ENCODE assay signal across 9 cellular contexts in the genomic region with DNA sequence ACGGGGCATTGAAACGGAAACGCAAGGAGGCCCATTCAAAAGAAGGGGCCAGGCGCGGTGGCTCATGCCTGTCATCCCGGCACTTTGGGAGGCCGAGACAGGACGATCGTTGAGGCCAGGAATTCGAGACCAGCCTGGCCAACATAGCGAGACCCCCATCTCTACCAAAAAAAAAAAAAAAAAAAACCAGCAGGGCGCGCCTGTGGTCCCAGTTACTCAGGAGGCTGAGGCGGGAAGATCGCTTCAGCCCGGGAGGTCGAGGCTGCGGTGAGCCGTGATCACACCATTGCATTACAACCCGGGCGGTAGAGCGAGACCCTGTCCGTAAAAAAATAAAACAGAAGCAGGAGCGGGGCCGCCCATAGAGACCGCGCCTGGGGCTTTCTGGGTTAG. TPM values are rescaled to one million over a fixed set of nuclear protein-coding genes. Genes with fewer than 3 reads are reported as not detected.
DNase-seq lines count a peak whose midpoint lies in the region; ATAC-seq, FAIRE-seq and TF ChIP-seq lines count a peak whose summit lies in the region.
"Had no signal": no experiment of that assay in that cellular context is flagged by ENCODE, and none has a peak within 500 bp of the region (broad histone marks: within the 10 kb centered on the region; RNA-seq: fewer than 3 reads in every experiment).

No MANE protein-coding gene starts in this region.

- H3K9ac ChIP-seq in NT2/D1 (ENCODE audit: insufficient read length, low read depth), result peak overlapping the region; percentile 95

- WGBS in esophagus muscularis mucosa, result 25% methylated on average over 27 of the region's 27 CpGs
- 13 to 22% methylated on average over 27 of the region's 27 CpGs for WGBS in sigmoid colon, 2 donors

- peaks cover 39% of the 10 kb centered on the region for H3K36me3 ChIP-seq in NT2/D1 (ENCODE audit: insufficient read depth, insufficient read length, low read length)
- peaks cover 4 to 33% (median 25%) of the 10 kb centered on the region in 4 donors for H3K36me3 ChIP-seq in esophagus muscularis mucosa
- peaks cover 0 to 31% (median 0%) of the 10 kb centered on the region in 4 donors for H3K36me3 ChIP-seq in sigmoid colon

- no peaks in the 10 kb centered on the region for H3K27me3 ChIP-seq in NT2/D1 (ENCODE audit: insufficient read depth, insufficient read length)
- H3K27me3 ChIP-seq in esophagus muscularis mucosa, result no peaks in the 10 kb centered on the region
- no peaks in the 10 kb centered on the region for H3K27me3 ChIP-seq in sigmoid colon

- H3K4me3 ChIP-seq in NT2/D1 (ENCODE audit: insufficient read length, low read depth) (peak overlapping the region; percentile 93), esophagus muscularis mucosa (peak overlapping the region; percentile 82 to 94 (median 83)), sigmoid colon (peak overlapping the region; percentile 65 to 91 (median 78))

- no peak for TF ChIP-seq CTCF in esophagus muscularis mucosa (IDR thresholded peaks at IDR 0.05)
- TF ChIP-seq CTCF in sigmoid colon (IDR thresholded peaks at IDR 0.05), result no peak

- H3K9me3 ChIP-seq in NT2/D1 (ENCODE audit: insufficient read depth, low read length) (no peaks in the 10 kb centered on the region), esophagus muscularis mucosa (no peaks in the 10 kb centered on the region), sigmoid colon (no peaks in the 10 kb centered on the region)

- ATAC-seq in GM18517 (IDR thresholded peaks at IDR 0.05; ENCODE audit: unreplicated experiment) (peak; percentile 39), HG02973 (IDR thresholded peaks at IDR 0.05; ENCODE audit: unreplicated experiment) (no peak), HG03457 (IDR thresholded peaks at IDR 0.05; ENCODE audit: unreplicated experiment) (no peak)

- TF ChIP-seq EP300 in esophagus muscularis mucosa (IDR thresholded peaks at IDR 0.05) (no peak), sigmoid colon (IDR thresholded peaks at IDR 0.05) (no peak)

- TF ChIP-seq POLR2A in esophagus muscularis mucosa (IDR thresholded peaks at IDR 0.05; ENCODE audit: low read depth) (no peak), sigmoid colon (IDR thresholded peaks at IDR 0.05) (no peak), GM12891 (IDR thresholded peaks at IDR 0.05; ENCODE audit: low read depth, low read length) (no peak)

- H3K27ac ChIP-seq in esophagus muscularis mucosa (replicated peaks in 1 of 4) (peak overlapping the region; percentile 92 to 99 (median 94)), sigmoid colon (peak overlapping the region; percentile 90 to 95 (median 92))

- DNase-seq in NT2/D1 (ENCODE audit: low read depth, low spot score) (no peak), esophagus muscularis mucosa (ENCODE audit: extremely low spot score) (no peak), sigmoid colon (no peak), GM12891 (ENCODE audit: insufficient read length, low spot score) (no peak)
- DNase-seq in NK-92 treated with Interleukin-12 subunit alpha and Interleukin-12 subunit beta, amount 100 ng/mL, for 24 hours (lab: John Stamatoyannopoulos, UW), result no peak

- no peak for FAIRE-seq in GM12891 (lab: Jason Lieb, UNC)

- H3K4me1 ChIP-seq in NT2/D1 (ENCODE audit: insufficient read depth, insufficient read length), result peaks cover 16% of the 10 kb centered on the region
- H3K4me1 ChIP-seq in esophagus muscularis mucosa, result peaks cover 21 to 41% (median 34%) of the 10 kb centered on the region in 4 donors
- H3K4me1 ChIP-seq in sigmoid colon, result peaks cover 0 to 37% (median 29%) of the 10 kb centered on the region in 4 donors

- intact Hi-C loops in esophagus muscularis mucosa (cut with DNase I) (no loop called here), sigmoid colon (cut with DNase I) (loop anchor here (1.0 kb wide), 1 partner anchor 39 kb away; a partner anchor contains a TSS)

TF ChIP-seq in GM12891, 5 proteins besides CTCF, POLR2A, EP300 and RAD21:
- TF ChIP-seq POU2F2 (IDR thresholded peaks at IDR 0.05; ENCODE audit: low read depth, low read length), result no peak
- TF ChIP-seq POLR2AphosphoS5 (IDR thresholded peaks at IDR 0.05; ENCODE audit: low read depth, low read length), result no peak
- TF ChIP-seq TAF1 (IDR thresholded peaks at IDR 0.05; ENCODE audit: low read depth, low read length), result no peak

RNA-seq across cellular contexts. Expression of a gene that starts 0.4 kb away (rescaled TPM):
- 10 to 100 TPM; 26.8 to 33.2 (median 29.3) TPM for total RNA-seq in esophagus muscularis mucosa
- total RNA-seq in sigmoid colon, result 10 to 100 TPM; 23.3 to 52.8 (median 41.6) TPM
- 10 to 100 TPM; 50.5 to 68.0 (median 66.6) TPM for polyA plus RNA-seq in sigmoid colon
- 35.2 TPM for polyA plus RNA-seq in GM12891 (2012; ENCODE audit: low read depth, missing spikeins)

RNA-seq across cellular contexts. Expression of a gene that starts 13.4 kb away (rescaled TPM):
- total RNA-seq in esophagus muscularis mucosa (under 1 TPM in 2 of 4 donors, not detected in 2; 0.23 to 0.42 TPM), sigmoid colon (under 1 TPM in 1 of 4 donors, not detected in 3; 0.28 TPM)
- polyA plus RNA-seq in sigmoid colon, result 10 to 100 TPM in 2 of 3 donors, 1 to 10 TPM in 1; 8.4 to 60.3 (median 10.2) TPM
- 0.04 TPM for polyA plus RNA-seq in GM12891 (2012; ENCODE audit: low read depth, missing spikeins)
- total RNA-seq: T-helper 1 cell treated with Interleukin-12 subunit alpha and Interleukin-12 subunit beta and Interleukin-4 antibody, amounts not matched to agents 30 ng/mL and 1 ng/mL, for 36 hours had no signal

RNA-seq across cellular contexts. Expression of a gene that starts 38.9 kb away (rescaled TPM):
- total RNA-seq in esophagus muscularis mucosa (100 to 1,000 TPM in 1 of 4 donors, 10 to 100 TPM in 3; 61.5 to 104 (median 83.0) TPM), sigmoid colon (10 to 100 TPM; 22.1 to 57.6 (median 42.5) TPM)
- 10 to 100 TPM; 34.8 to 43.0 (median 42.1) TPM for polyA plus RNA-seq in sigmoid colon
- polyA plus RNA-seq in GM12891 (2012; ENCODE audit: low read depth, missing spikeins), result 8.2 TPM
